24 cellular contexts compared by ENCODE assay signal in genomic region chr21:23607782-23608181, GRCh38.
"Had no signal": no experiment of that assay in that cellular context is flagged by ENCODE, and none has a peak within 500 bp of the region (broad histone marks: within the 10 kb centered on the region; RNA-seq: fewer than 3 reads in every experiment).

No MANE protein-coding gene starts in this region.

- H3K4me3 ChIP-seq: coronary artery, dorsolateral prefrontal cortex, esophagus squamous epithelium, gastrocnemius medialis, heart right ventricle, left lung, lower lobe of right lung, mucosa of descending colon had no signal

- H3K27ac ChIP-seq: coronary artery, esophagus squamous epithelium, gastrocnemius medialis, heart right ventricle, left lung, lower lobe of right lung had no signal

- H3K9me3 ChIP-seq: gastrocnemius medialis, lower lobe of right lung had no signal

- H3K4me1 ChIP-seq: esophagus squamous epithelium, gastrocnemius medialis, heart right ventricle, left lung, lower lobe of right lung had no signal

- DNase-seq: dermis blood vessel endothelial cell; dorsolateral prefrontal cortex; effector CD4-positive, alpha-beta T cell; effector memory CD4-positive, alpha-beta T cell; esophagus squamous epithelium; foreskin fibroblast; foreskin melanocyte; gastrocnemius medialis; glutamatergic neuron; head of caudate nucleus; heart right ventricle; hippocampal formation; left cardiac atrium; left lung; left ventricle myocardium superior; lower lobe of right lung; mesenchymal stem cell; mucosa of descending colon; naive B cell had no signal

- FAIRE-seq: colon, endothelial cell of umbilical vein, islet of Langerhans, keratinocyte had no signal

- H3K27me3 ChIP-seq: dorsolateral prefrontal cortex, esophagus squamous epithelium, gastrocnemius medialis, heart right ventricle, left lung had no signal

- H3K36me3 ChIP-seq: esophagus squamous epithelium, gastrocnemius medialis, heart right ventricle, left lung, lower lobe of right lung had no signal
